Comparison of ENCODE assay signal across 15 cellular contexts in genomic region chr13:44068169-44068568, GRCh38.
A peak's percentile ranks its signal among the peaks of the same experiment; 100 is the strongest.
DNase-seq lines count a peak whose midpoint lies in the region; ATAC-seq and TF ChIP-seq lines count a peak whose summit lies in the region.
"Had no signal": no experiment of that assay in that cellular context is flagged by ENCODE, and none has a peak within 500 bp of the region (broad histone marks: within the 10 kb centered on the region; RNA-seq: fewer than 3 reads in every experiment).

No MANE protein-coding gene starts in this region.

- H3K36me3 ChIP-seq in skeletal muscle tissue (ENCODE audit: control insufficient read depth in 3 of 3, insufficient read depth in 3 of 3, low read length in 3 of 3): no peaks in the 10 kb centered on the region
- H3K36me3 ChIP-seq: upper lobe of left lung had no signal

- peak overlapping the region; percentile 14 for H3K27ac ChIP-seq in skeletal muscle tissue (ENCODE audit: low read depth, low read length)
- H3K27ac ChIP-seq: C4-2B, dorsolateral prefrontal cortex, upper lobe of left lung had no signal

- H3K4me3 ChIP-seq in astrocyte of the spinal cord (ENCODE audit: low read depth, low read length) (no peak overlapping the region), skeletal muscle tissue (ENCODE audit: low read length in 3 of 3) (no peak overlapping the region)
- H3K4me3 ChIP-seq: dorsolateral prefrontal cortex, GM23338, upper lobe of left lung had no signal

- peak overlapping the region in 1 of 3 donors; percentile 24 for H3K9ac ChIP-seq in skeletal muscle tissue (ENCODE audit: low read depth in 1 of 3, low read length in 3 of 3)

- H3K4me1 ChIP-seq in skeletal muscle tissue (ENCODE audit: control insufficient read depth in 3 of 3, insufficient read depth in 3 of 3, low read length in 3 of 3): peaks cover 0 to 5% (median 3%) of the 10 kb centered on the region in 3 donors
- H3K4me1 ChIP-seq: upper lobe of left lung had no signal

- peaks cover 4% of the 10 kb centered on the region for H3K36me3 Mint-ChIP-seq in HFFc6 (ENCODE audit: low read depth)

- no peak for ATAC-seq in GM18873 (IDR thresholded peaks at IDR 0.05; ENCODE audit: low FRiP score, unreplicated experiment)
- ATAC-seq: GM23338 had no signal

- peaks cover 15% of the 10 kb centered on the region for H3K4me1 Mint-ChIP-seq in HFFc6 (ENCODE audit: low read depth)

- in situ Hi-C loops in astrocyte of the spinal cord (cut with HindIII; ENCODE audit: low sequenced_read_pairs): no loop called here

- peaks cover 4% of the 10 kb centered on the region; the same call in 1 of the 2 replicates for H3K27me3 Mint-ChIP-seq in HFFc6 (ENCODE audit: insufficient read depth)

- no peaks in the 10 kb centered on the region for H3K27me3 ChIP-seq in skeletal muscle tissue (ENCODE audit: control insufficient read depth in 3 of 3, insufficient read depth in 3 of 3, low read length in 3 of 3)
- H3K27me3 ChIP-seq: dorsolateral prefrontal cortex, upper lobe of left lung had no signal

- no peak for TF ChIP-seq CTCF in HFFc6 (IDR thresholded peaks at IDR 0.05)
- TF ChIP-seq CTCF in astrocyte of the spinal cord (IDR thresholded peaks at IDR 0.05; ENCODE audit: low read depth, low read length): no peak

- peak overlapping the region; percentile 49; the same call in 1 of the 2 replicates for H3K4me3 Mint-ChIP-seq in HFFc6
- H3K4me3 Mint-ChIP-seq: GM23338 had no signal

- DNase-seq in HFFc6: peak; percentile 61
- DNase-seq in astrocyte of the spinal cord (ENCODE audit: low read depth, low spot score): peak; percentile 71
- peak; percentile 49 for DNase-seq in iris pigment epithelial cell (ENCODE audit: low read depth)
- DNase-seq in mucosa of gallbladder (ENCODE audit: low spot score): no peak
- DNase-seq in NCI-H1694 treated with DMSO at 0.1 percent for 48 hours (lab: John Stamatoyannopoulos, UW): no peak
- DNase-seq: activated T-cell treated with anti-CD3 and anti-CD28 coated beads, Interleukin-2, amount 50 U/mL, for 48 hours; anterior cingulate cortex; dorsolateral prefrontal cortex; NCI-H187; Right ventricle myocardium superior; upper lobe of left lung had no signal

- H3K9me3 Mint-ChIP-seq in HFFc6: peaks cover 11% of the 10 kb centered on the region; the same call in 1 of the 2 replicates

- H3K9me3 ChIP-seq in skeletal muscle tissue (ENCODE audit: control insufficient read depth in 3 of 3, low read length in 3 of 3): no peaks in the 10 kb centered on the region

- H3K27ac Mint-ChIP-seq in HFFc6: peak overlapping the region; percentile 78; the same call in 1 of the 2 replicates
- H3K27ac Mint-ChIP-seq: GM23338 had no signal

Comparison
In these comparisons a context has a peak if more than half of its experiments do, and no peak if none do; other contexts are left out.
1. DNase-seq: peak in HFFc6 (single experiment), astrocyte of the spinal cord (single experiment) and iris pigment epithelial cell (single experiment); none in mucosa of gallbladder (single experiment) and NCI-H1694 treated with DMSO at 0.1 percent for 48 hours (single experiment).